ENCODE assay signal across 9 cellular contexts in the genomic region with DNA sequence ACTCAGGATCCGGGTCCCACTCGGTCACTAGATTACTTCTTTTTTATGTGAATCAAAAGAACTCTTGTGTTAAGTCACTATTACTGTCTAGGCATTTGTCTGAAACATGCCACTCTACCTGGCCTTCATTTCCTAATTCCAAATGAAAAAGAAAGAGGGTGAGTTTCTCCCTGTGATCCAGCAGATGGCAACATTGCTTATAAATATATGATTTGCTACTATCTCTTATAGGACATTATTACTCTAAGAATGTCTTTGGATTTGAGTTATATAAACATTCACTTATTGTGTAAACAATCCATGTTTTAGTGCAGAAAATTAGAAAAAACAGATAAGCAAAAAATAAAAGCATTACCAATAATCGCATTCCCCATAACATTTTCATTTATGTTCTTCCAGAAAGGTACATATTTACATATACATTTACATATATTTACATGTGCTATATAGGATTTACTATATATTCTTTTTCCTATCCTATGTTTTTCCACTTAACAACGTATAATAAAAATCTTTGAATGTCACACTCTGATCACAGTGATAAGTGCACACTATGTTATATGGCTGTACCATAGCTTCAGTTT.
A peak's percentile ranks its signal among the peaks of the same experiment; 100 is the strongest.
DNase-seq lines count a peak whose midpoint lies in the region; ATAC-seq and TF ChIP-seq lines count a peak whose summit lies in the region.
"Had no signal": no experiment of that assay in that cellular context is flagged by ENCODE, and none has a peak within 500 bp of the region (broad histone marks: within the 10 kb centered on the region; RNA-seq: fewer than 3 reads in every experiment).

No MANE protein-coding gene starts in this region.

- H3K36me3 Mint-ChIP-seq in WTC11 = peaks cover 2% of the 10 kb centered on the region; the same call in 1 of the 2 replicates

- WGBS in mesenchymal stem cell = no CpG with 5 or more reads among the region's 4 CpGs

- H2AK5ac ChIP-seq in mesenchymal stem cell (ENCODE audit: low read length, severe bottlenecking) = no peak overlapping the region

- no peaks in the 10 kb centered on the region for H3K4me1 ChIP-seq in mesenchymal stem cell (ENCODE audit: control insufficient read depth, insufficient read depth, low read depth, low read length)
- no peaks in the 10 kb centered on the region for H3K4me1 ChIP-seq in uterus

- no peak overlapping the region for H2AFZ ChIP-seq in mesenchymal stem cell (ENCODE audit: low read depth, low read length)

- H3K9me3 Mint-ChIP-seq in WTC11 = no peaks in the 10 kb centered on the region

- H3K27me3 ChIP-seq in mesenchymal stem cell (ENCODE audit: control insufficient read depth in 1 of 2, insufficient read depth in 1 of 2, low read length in 2 of 2) = peaks cover 0 to 5% of the 10 kb centered on the region in 2 experiments
- H3K27me3 ChIP-seq in uterus = no peaks in the 10 kb centered on the region

- H3K18ac ChIP-seq in mesenchymal stem cell (ENCODE audit: low read depth in 1 of 2, low read length in 2 of 2) = no peak overlapping the region

- no peaks in the 10 kb centered on the region for H3K9me3 ChIP-seq in mesenchymal stem cell (ENCODE audit: control insufficient read depth, low read length)
- no peaks in the 10 kb centered on the region for H3K9me3 ChIP-seq in uterus

- no peak for TF ChIP-seq POLR2A in uterus (IDR thresholded peaks at IDR 0.05)

- no peak overlapping the region for H4K8ac ChIP-seq in mesenchymal stem cell (ENCODE audit: low read length)

- no peaks in the 10 kb centered on the region for H3K79me1 ChIP-seq in mesenchymal stem cell (replicated peaks; ENCODE audit: low read length, poor library complexity, severe bottlenecking)

- H2BK12ac ChIP-seq in mesenchymal stem cell (ENCODE audit: low read length in 2 of 2) = no peak overlapping the region

- peaks cover 4% of the 10 kb centered on the region for H3K4me1 Mint-ChIP-seq in WTC11

- H3K9ac ChIP-seq in mesenchymal stem cell (ENCODE audit: low read length) = no peak overlapping the region

- CTCF ChIA-PET in WTC11 (lab: Charles Lee) = no interaction called here

- ATAC-seq in WTC11 = 0 out of 2 replicates have a peak, but pooled peaks have one; percentile 38
- no peak for ATAC-seq in GM18519 (IDR thresholded peaks at IDR 0.05; ENCODE audit: low FRiP score, unreplicated experiment)
- ATAC-seq in GM19397 (IDR thresholded peaks at IDR 0.05; ENCODE audit: unreplicated experiment) = no peak
- no peak for ATAC-seq in GM18520 (IDR thresholded peaks at IDR 0.05; ENCODE audit: unreplicated experiment)

- H2BK15ac ChIP-seq in mesenchymal stem cell (ENCODE audit: low read depth, poor library complexity, severe bottlenecking) = no peak overlapping the region

- H3K27ac ChIP-seq in mesenchymal stem cell (ENCODE audit: low read length, poor library complexity, severe bottlenecking) = no peak overlapping the region
- H3K27ac ChIP-seq in uterus = no peak overlapping the region

- no peaks in the 10 kb centered on the region for H3K27me3 Mint-ChIP-seq in WTC11 (ENCODE audit: low read depth)

- H4K91ac ChIP-seq in mesenchymal stem cell (ENCODE audit: low read length) = no peak overlapping the region

- intact Hi-C loops in uterus (cut with DNase I; ENCODE audit: low total_unique reads) = no loop called here

- no peak overlapping the region for H2BK120ac ChIP-seq in mesenchymal stem cell (ENCODE audit: low read depth, low read length)

- H3K23ac ChIP-seq in mesenchymal stem cell (ENCODE audit: low read length in 2 of 2) = no peak overlapping the region

- H3K14ac ChIP-seq in mesenchymal stem cell (ENCODE audit: low read length in 2 of 2) = no peak overlapping the region

- POLR2A ChIA-PET in WTC11 (lab: Charles Lee) = no interaction called here

- no peak overlapping the region for H2BK5ac ChIP-seq in mesenchymal stem cell (ENCODE audit: low read depth, low read length, poor library complexity, severe bottlenecking)

- no peak overlapping the region for H3K4ac ChIP-seq in mesenchymal stem cell (ENCODE audit: low read depth in 1 of 2, low read length in 2 of 2)

- H3K36me3 ChIP-seq in mesenchymal stem cell (ENCODE audit: control insufficient read depth in 1 of 2, insufficient read depth in 2 of 2, low read depth in 1 of 2, low read length in 2 of 2) (no peaks in the 10 kb centered on the region), uterus (no peaks in the 10 kb centered on the region)

- TF ChIP-seq CTCF in GM12864 (IDR thresholded peaks at IDR 0.05; ENCODE audit: low read depth, low read length, missing control alignments) = peak; percentile 17
- peak; percentile 73 for TF ChIP-seq CTCF in LNCAP (IDR thresholded peaks at IDR 0.05)
- 0 out of 2 replicates have a peak, but pooled peaks have one; percentile 16 for TF ChIP-seq CTCF in WTC11 (IDR thresholded peaks at IDR 0.05)
- peak in 1 of 4 experiments; percentile 5 for TF ChIP-seq CTCF in uterus (IDR thresholded peaks at IDR 0.05)

- H3K4me3 ChIP-seq in GM12864 (ENCODE audit: low read depth, low read length) = no peak overlapping the region
- H3K4me3 ChIP-seq in mesenchymal stem cell (ENCODE audit: insufficient read depth in 1 of 2, low read depth in 1 of 2, low read length in 2 of 2) = no peak overlapping the region
- H3K4me3 ChIP-seq in uterus = no peak overlapping the region

- DNase-seq in GM12864 (ENCODE audit: low read depth) (no peak), WTC11 (ENCODE audit: low spot score) (no peak), mesenchymal stem cell (peak; percentile 3), uterus (no peak)
- DNase-seq: NCI-H1048 had no signal

- H3K4me2 ChIP-seq in mesenchymal stem cell (ENCODE audit: low read length, poor library complexity, severe bottlenecking) = no peak overlapping the region

- no peak overlapping the region for H3K27ac Mint-ChIP-seq in WTC11

- no peak overlapping the region for H3K4me3 Mint-ChIP-seq in WTC11

TF ChIP-seq in WTC11, 78 proteins besides CTCF, POLR2A, EP300 and RAD21:
- TF ChIP-seq ZNF532 (CRISPR knock-in tag; IDR thresholded peaks at IDR 0.05; ENCODE audit: borderline replicate concordance) (no peak), ATF2 (CRISPR knock-in tag; IDR thresholded peaks at IDR 0.05; ENCODE audit: borderline replicate concordance, low read depth) (no peak), E2F5 (CRISPR knock-in tag; IDR thresholded peaks at IDR 0.05) (no peak), NR2C2 (CRISPR knock-in tag; IDR thresholded peaks at IDR 0.05) (no peak), KAT7 (CRISPR knock-in tag; IDR thresholded peaks at IDR 0.05; ENCODE audit: borderline replicate concordance) (no peak), FOXJ3 (CRISPR knock-in tag; IDR thresholded peaks at IDR 0.05; ENCODE audit: borderline replicate concordance) (no peak), GRHL2 (CRISPR knock-in tag; IDR thresholded peaks at IDR 0.05; ENCODE audit: insufficient replicate concordance, severe bottlenecking) (no peak)
